Comparison of ENCODE assay signal across 21 cellular contexts in the genomic region with DNA sequence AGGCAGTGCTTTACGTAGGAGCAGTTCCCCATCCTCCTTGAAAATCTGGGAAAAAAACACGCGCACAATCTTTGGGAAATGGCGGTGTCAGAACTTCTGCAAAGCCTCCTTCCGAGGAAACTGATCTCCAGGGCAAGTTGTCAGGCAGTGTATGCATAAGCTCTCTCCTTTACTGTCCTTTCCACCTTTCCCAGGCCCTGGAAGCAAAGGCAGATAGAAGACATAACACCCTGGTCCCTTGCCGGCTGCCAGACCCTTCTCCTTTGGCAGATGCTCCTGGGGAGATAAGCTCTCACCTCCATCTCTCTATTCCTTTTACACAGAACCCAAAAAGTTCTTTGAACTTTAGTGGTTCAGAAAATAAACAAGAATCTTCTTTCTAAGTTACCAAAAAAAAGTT. TPM values are rescaled to one million over a fixed set of nuclear protein-coding genes. Genes with fewer than 3 reads are reported as not detected.
DNase-seq lines count a peak whose midpoint lies in the region; ATAC-seq and TF ChIP-seq lines count a peak whose summit lies in the region.
"Had no signal": no experiment of that assay in that cellular context is flagged by ENCODE, and none has a peak within 500 bp of the region (broad histone marks: within the 10 kb centered on the region; RNA-seq: fewer than 3 reads in every experiment).

No MANE protein-coding gene starts in this region.

- peak overlapping the region; percentile 86 to 92 for H3K27ac ChIP-seq in liver (ENCODE audit: low read depth in 1 of 2, low read length in 2 of 2)
- peak overlapping the region; percentile 16 to 89 (median 78) for H3K27ac ChIP-seq in stomach
- peak overlapping the region in 1 of 4 donors; percentile 29 for H3K27ac ChIP-seq in tibial nerve
- no peak overlapping the region for H3K27ac ChIP-seq in uterus
- H3K27ac ChIP-seq: KMS-11, PC-9 had no signal

- DNase-seq in activated CD8-positive, alpha-beta memory T cell treated with anti-CD3 and anti-CD28 coated beads, Interleukin-2, amount 10 ng/mL, durations not matched to agents 7 days and 5 days = peak; percentile 32
- DNase-seq in activated CD8-positive, alpha-beta memory T cell treated with anti-CD3 and anti-CD28 coated beads, Interleukin-2, amount 50 U/mL, for 48 hours = no peak
- DNase-seq in stomach = no peak
- no peak for DNase-seq in tibial nerve (ENCODE audit: low spot score in 2 of 2)
- no peak for DNase-seq in uterus
- no peak for DNase-seq in activated naive CD4-positive, alpha-beta T cell treated with anti-CD3 and anti-CD28 coated beads, Interleukin-2, amount 10 ng/mL, durations not matched to agents 7 days and 5 days
- DNase-seq: C1 segment of cervical spinal cord, DND-41, GOT3, HFFc6, NCI-H1048, NCI-H146, NCI-H2081 treated with DMSO at 0.1 percent for 48 hours, NCI-H510A, NCI-H82, PC-9 had no signal

- TF ChIP-seq CTCF in liver (IDR thresholded peaks at IDR 0.05; ENCODE audit: low read depth, low read length, missing input control) (no peak), stomach (IDR thresholded peaks at IDR 0.05) (no peak), tibial nerve (IDR thresholded peaks at IDR 0.05) (no peak), uterus (IDR thresholded peaks at IDR 0.05) (no peak)

- TF ChIP-seq EP300 in stomach (IDR thresholded peaks at IDR 0.05) (no peak), tibial nerve (IDR thresholded peaks at IDR 0.05) (no peak)

- H3K4me3 Mint-ChIP-seq in activated CD8-positive, alpha-beta memory T cell treated with anti-CD3 and anti-CD28 coated beads, Interleukin-2, amount 10 ng/mL, durations not matched to agents 7 days and 5 days = no peak overlapping the region
- H3K4me3 Mint-ChIP-seq in activated T-helper 17 cell treated with anti-CD3 and anti-CD28 coated beads, Interleukin-2, amount 50 U/mL, for 72 hours = no peak overlapping the region
- H3K4me3 Mint-ChIP-seq in activated naive CD4-positive, alpha-beta T cell treated with anti-CD3 and anti-CD28 coated beads, Interleukin-2, amount 10 ng/mL, durations not matched to agents 7 days and 5 days = no peak overlapping the region
- H3K4me3 Mint-ChIP-seq: HFFc6 had no signal

- H3K27me3 ChIP-seq in liver (ENCODE audit: control insufficient read depth in 4 of 4, insufficient read depth in 4 of 4, low read length in 3 of 4) (no peaks in the 10 kb centered on the region), stomach (no peaks in the 10 kb centered on the region), tibial nerve (no peaks in the 10 kb centered on the region), uterus (no peaks in the 10 kb centered on the region)

- TF ChIP-seq POLR2A in stomach (IDR thresholded peaks at IDR 0.05) (no peak), tibial nerve (IDR thresholded peaks at IDR 0.05) (no peak), uterus (IDR thresholded peaks at IDR 0.05) (no peak)

- TF ChIP-seq RAD21 in liver (IDR thresholded peaks at IDR 0.05) = no peak

- intact Hi-C loops in stomach (cut with DNase I; ENCODE audit: low total_unique reads) (no loop called here), uterus (cut with DNase I; ENCODE audit: low total_unique reads) (loop anchor here (5.0 kb wide), 1 partner anchor 99 kb away; no protein-coding TSS in a partner anchor)

- no peak overlapping the region for H3K27ac Mint-ChIP-seq in activated CD8-positive, alpha-beta memory T cell treated with anti-CD3 and anti-CD28 coated beads, Interleukin-2, amount 10 ng/mL, durations not matched to agents 7 days and 5 days
- peak overlapping the region; percentile 57 for H3K27ac Mint-ChIP-seq in activated T-helper 17 cell treated with anti-CD3 and anti-CD28 coated beads, Interleukin-2, amount 50 U/mL, for 72 hours
- no peak overlapping the region for H3K27ac Mint-ChIP-seq in activated naive CD4-positive, alpha-beta T cell treated with anti-CD3 and anti-CD28 coated beads, Interleukin-2, amount 10 ng/mL, durations not matched to agents 7 days and 5 days
- H3K27ac Mint-ChIP-seq: HFFc6 had no signal

- H3K9me3 Mint-ChIP-seq in activated CD8-positive, alpha-beta memory T cell treated with anti-CD3 and anti-CD28 coated beads, Interleukin-2, amount 10 ng/mL, durations not matched to agents 7 days and 5 days (ENCODE audit: low read depth) = no peaks in the 10 kb centered on the region
- no peaks in the 10 kb centered on the region for H3K9me3 Mint-ChIP-seq in activated T-helper 17 cell treated with anti-CD3 and anti-CD28 coated beads, Interleukin-2, amount 50 U/mL, for 72 hours
- no peaks in the 10 kb centered on the region for H3K9me3 Mint-ChIP-seq in activated naive CD4-positive, alpha-beta T cell treated with anti-CD3 and anti-CD28 coated beads, Interleukin-2, amount 10 ng/mL, durations not matched to agents 7 days and 5 days
- H3K9me3 Mint-ChIP-seq: HFFc6 had no signal

- no peaks in the 10 kb centered on the region for H3K36me3 Mint-ChIP-seq in activated CD8-positive, alpha-beta memory T cell treated with anti-CD3 and anti-CD28 coated beads, Interleukin-2, amount 10 ng/mL, durations not matched to agents 7 days and 5 days
- H3K36me3 Mint-ChIP-seq in activated T-helper 17 cell treated with anti-CD3 and anti-CD28 coated beads, Interleukin-2, amount 50 U/mL, for 72 hours (ENCODE audit: low read depth) = no peaks in the 10 kb centered on the region
- no peaks in the 10 kb centered on the region for H3K36me3 Mint-ChIP-seq in activated naive CD4-positive, alpha-beta T cell treated with anti-CD3 and anti-CD28 coated beads, Interleukin-2, amount 10 ng/mL, durations not matched to agents 7 days and 5 days

- no peak for ATAC-seq in activated CD8-positive, alpha-beta memory T cell treated with anti-CD3 and anti-CD28 coated beads, Interleukin-2, amount 10 ng/mL, durations not matched to agents 7 days and 5 days
- ATAC-seq in activated T-helper 17 cell treated with anti-CD3 and anti-CD28 coated beads, Interleukin-2, amount 50 U/mL, for 72 hours (replicated peaks) = no peak
- ATAC-seq: GM12878 had no signal

- 75% methylated on average over 6 of the region's 6 CpGs for WGBS in liver
- WGBS in stomach, 5 donors = 77 to 87% (median 82%) methylated on average over 6 of the region's 6 CpGs
- WGBS in tibial nerve, 2 donors = 91 to 92% methylated on average over 6 of the region's 6 CpGs

- CTCF ChIA-PET in activated CD8-positive, alpha-beta memory T cell treated with anti-CD3 and anti-CD28 coated beads, Interleukin-2, amount 10 ng/mL, durations not matched to agents 7 days and 5 days (lab: Charles Lee) = interaction anchor here (0.9 to 17.2 kb wide), 12 partner anchors 9 to 312 kb away, joined by 3 to 319 read pairs (median 17); a partner anchor contains a TSS
- CTCF ChIA-PET in activated naive CD4-positive, alpha-beta T cell treated with anti-CD3 and anti-CD28 coated beads, Interleukin-2, amount 10 ng/mL, durations not matched to agents 7 days and 5 days (lab: Charles Lee) = interaction anchor here (0.8 to 9.9 kb wide), 17 partner anchors 9 to 299 kb away, joined by 3 to 173 read pairs (median 13); a partner anchor contains a TSS

- H3K27me3 Mint-ChIP-seq in activated CD8-positive, alpha-beta memory T cell treated with anti-CD3 and anti-CD28 coated beads, Interleukin-2, amount 10 ng/mL, durations not matched to agents 7 days and 5 days = peaks cover 20% of the 10 kb centered on the region
- no peaks in the 10 kb centered on the region for H3K27me3 Mint-ChIP-seq in activated T-helper 17 cell treated with anti-CD3 and anti-CD28 coated beads, Interleukin-2, amount 50 U/mL, for 72 hours
- peaks cover 24% of the 10 kb centered on the region for H3K27me3 Mint-ChIP-seq in activated naive CD4-positive, alpha-beta T cell treated with anti-CD3 and anti-CD28 coated beads, Interleukin-2, amount 10 ng/mL, durations not matched to agents 7 days and 5 days

- H3K9me3 ChIP-seq in liver (ENCODE audit: control insufficient read depth in 4 of 4, low read length in 3 of 4) (no peaks in the 10 kb centered on the region), stomach (no peaks in the 10 kb centered on the region), tibial nerve (no peaks in the 10 kb centered on the region), uterus (no peaks in the 10 kb centered on the region)

- H3K4me1 Mint-ChIP-seq in activated CD8-positive, alpha-beta memory T cell treated with anti-CD3 and anti-CD28 coated beads, Interleukin-2, amount 10 ng/mL, durations not matched to agents 7 days and 5 days = peaks cover 25% of the 10 kb centered on the region
- no peaks in the 10 kb centered on the region for H3K4me1 Mint-ChIP-seq in activated T-helper 17 cell treated with anti-CD3 and anti-CD28 coated beads, Interleukin-2, amount 50 U/mL, for 72 hours
- peaks cover 25% of the 10 kb centered on the region for H3K4me1 Mint-ChIP-seq in activated naive CD4-positive, alpha-beta T cell treated with anti-CD3 and anti-CD28 coated beads, Interleukin-2, amount 10 ng/mL, durations not matched to agents 7 days and 5 days

- no peak overlapping the region for H3K4me3 ChIP-seq in liver (ENCODE audit: low read depth in 1 of 3, low read length in 3 of 3)
- H3K4me3 ChIP-seq in stomach = no peak overlapping the region
- no peak overlapping the region for H3K4me3 ChIP-seq in tibial nerve
- H3K4me3 ChIP-seq in uterus = no peak overlapping the region
- H3K4me3 ChIP-seq: GM12878, PC-9 had no signal

- H3K9ac ChIP-seq in liver (ENCODE audit: low read depth in 1 of 2, low read length in 2 of 2) = peak overlapping the region in 1 of 2 donors; percentile 85
- H3K9ac ChIP-seq: KMS-11 had no signal

- H3K4me1 ChIP-seq in liver (ENCODE audit: control insufficient read depth in 4 of 4, insufficient read depth in 4 of 4, low read length in 3 of 4) (peaks cover 4 to 47% (median 38%) of the 10 kb centered on the region in 4 donors), stomach (peaks cover 8 to 53% (median 38%) of the 10 kb centered on the region in 4 donors), tibial nerve (peaks cover 0 to 13% (median 6%) of the 10 kb centered on the region in 4 donors), uterus (no peaks in the 10 kb centered on the region)

- H3K36me3 ChIP-seq in liver (ENCODE audit: control insufficient read depth in 4 of 4, insufficient read depth in 3 of 4, low read depth in 1 of 4, low read length in 3 of 4) (no peaks in the 10 kb centered on the region), stomach (no peaks in the 10 kb centered on the region), tibial nerve (no peaks in the 10 kb centered on the region), uterus (no peaks in the 10 kb centered on the region)

RNA-seq across cellular contexts. Expression of a gene that starts 12.4 kb away (rescaled TPM):
- total RNA-seq in activated CD8-positive, alpha-beta memory T cell treated with anti-CD3 and anti-CD28 coated beads, Interleukin-2, amount 10 ng/mL, durations not matched to agents 7 days and 5 days = 10 to 100 TPM; 34.1 to 47.5 TPM
- 10 to 100 TPM; 33.1 to 40.8 TPM for total RNA-seq in activated T-helper 17 cell treated with anti-CD3 and anti-CD28 coated beads, Interleukin-2, amount 50 U/mL, for 72 hours
- 10 to 100 TPM; 10.2 to 28.0 TPM for total RNA-seq in liver
- 100 to 1,000 TPM in 1 of 2 donors, 10 to 100 TPM in 1; 47.5 to 132 TPM for polyA plus RNA-seq in liver
- total RNA-seq in stomach = 100 to 1,000 TPM in 3 of 5 donors, 10 to 100 TPM in 2; 69.4 to 346 (median 100) TPM
- 10 to 100 TPM; 30.1 to 40.0 (median 39.9) TPM for polyA plus RNA-seq in stomach
- 100 to 1,000 TPM in 1 of 4 donors, 10 to 100 TPM in 3; 48.6 to 142 (median 81.3) TPM for total RNA-seq in tibial nerve
- total RNA-seq in uterus = 10 to 100 TPM; 16.5 to 64.3 (median 27.5) TPM

RNA-seq across cellular contexts. Expression of a gene that starts 18.4 kb away (rescaled TPM):
- not detected for total RNA-seq in activated CD8-positive, alpha-beta memory T cell treated with anti-CD3 and anti-CD28 coated beads, Interleukin-2, amount 10 ng/mL, durations not matched to agents 7 days and 5 days
- not detected for total RNA-seq in activated T-helper 17 cell treated with anti-CD3 and anti-CD28 coated beads, Interleukin-2, amount 50 U/mL, for 72 hours
- total RNA-seq in liver (under 1 TPM in 1 of 2 donors, not detected in 1; 0.19 TPM), stomach (under 1 TPM in 1 of 5 donors, not detected in 4; 0.37 TPM), tibial nerve (1 to 10 TPM in 3 of 4 donors, not detected in 1; 1.0 to 2.2 (median 1.2) TPM), uterus (1 to 10 TPM in 1 of 4 donors, under 1 TPM in 1, not detected in 2; 0.73 to 6.0 TPM)
- polyA plus RNA-seq in liver (under 1 TPM; 0.02 to 0.07 TPM), stomach (under 1 TPM; 0.05 to 0.46 (median 0.06) TPM)
- total RNA-seq: MCF 10A, PC-9 had no signal
- polyA plus RNA-seq: GM12878 had no signal

Comparison
In these comparisons a context has a peak if more than half of its experiments do, and no peak if none do; other contexts are left out.
1. H3K27ac ChIP-seq: peak in liver (2 of 2) and stomach (5 of 5); none in uterus (0 of 2).